In the genomic region with DNA sequence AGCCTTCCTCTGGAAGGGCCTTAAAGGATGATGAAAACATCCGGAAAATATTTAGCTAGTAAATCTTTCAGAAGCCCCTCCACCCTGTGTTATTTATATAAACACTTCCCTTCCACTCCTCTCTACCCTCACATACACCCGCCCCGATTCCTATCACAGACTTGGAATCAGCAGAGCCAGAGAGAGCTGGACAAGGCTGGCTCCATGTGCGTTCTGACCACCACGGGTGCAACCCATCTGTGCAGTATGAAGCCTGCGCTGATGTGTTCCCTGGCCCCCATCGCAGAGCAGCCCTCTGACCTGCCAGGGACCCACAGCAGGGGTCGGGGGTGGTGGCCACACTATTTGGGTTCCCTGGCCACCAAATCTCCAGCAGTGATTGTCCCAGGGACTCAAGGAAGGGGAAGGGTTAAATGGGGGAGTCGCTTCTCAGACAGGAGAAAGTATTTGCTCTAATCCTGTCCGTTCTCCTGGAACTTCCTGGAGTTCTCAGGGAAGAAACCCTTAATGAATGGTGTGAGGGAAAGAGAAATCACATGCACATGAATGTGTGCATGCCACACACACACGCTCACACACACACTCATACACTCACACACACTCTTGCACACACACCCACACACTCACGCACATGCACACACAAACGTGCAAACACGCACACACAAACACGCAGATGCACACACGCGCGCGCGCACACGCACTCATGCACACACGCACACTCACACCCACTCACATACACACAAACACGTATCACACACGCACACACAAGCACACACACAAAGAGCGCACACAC, we compare ENCODE assay signal across 12 cellular contexts.
DNase-seq lines count a peak whose midpoint lies in the region; TF ChIP-seq lines count a peak whose summit lies in the region.
"Had no signal": no experiment of that assay in that cellular context is flagged by ENCODE, and none has a peak within 500 bp of the region (broad histone marks: within the 10 kb centered on the region; RNA-seq: fewer than 3 reads in every experiment).

No MANE protein-coding gene starts in this region.

- H2BK120ac ChIP-seq in H9 (ENCODE audit: low read depth, low read length, poor library complexity, severe bottlenecking): no peak overlapping the region
- H2BK120ac ChIP-seq in mesendoderm (ENCODE audit: low read depth, low read length): no peak overlapping the region

- H3K27ac Mint-ChIP-seq in H9: peak overlapping the region; percentile 4 to 79 (median 41)
- H3K27ac Mint-ChIP-seq in chondrocyte (ENCODE audit: unreplicated experiment): peak overlapping the region; percentile 17
- no peak overlapping the region for H3K27ac Mint-ChIP-seq in Calu3 (ENCODE audit: unreplicated experiment)

- H3K23me2 ChIP-seq in H9 (ENCODE audit: insufficient read length, low read depth, low read length, poor library complexity, severe bottlenecking): no peaks in the 10 kb centered on the region

- no TSS peak for BruUV-seq in Calu3 (replicated peaks; lab: Mats Ljungman, UMichigan)

- H2BK12ac ChIP-seq in H9 (ENCODE audit: insufficient read length, low read depth, low read length): no peak overlapping the region

- no peak overlapping the region for H2AFZ ChIP-seq in H9 (ENCODE audit: low read length)

- H3K36me3 ChIP-seq in mesendoderm (ENCODE audit: control insufficient read depth, insufficient read depth, low read length): no peaks in the 10 kb centered on the region
- no peaks in the 10 kb centered on the region for H3K36me3 ChIP-seq in stomach smooth muscle (ENCODE audit: control insufficient read depth in 2 of 2, insufficient read depth in 2 of 2, low read length in 2 of 2)

- H2BK15ac ChIP-seq in H9 (ENCODE audit: low read depth, low read length): no peak overlapping the region
- H2BK15ac ChIP-seq in mesendoderm (replicated peaks; ENCODE audit: low read depth): no peak overlapping the region

- H3K56ac ChIP-seq in H9 (ENCODE audit: insufficient read length, low read depth, low read length) (no peak overlapping the region), mesendoderm (ENCODE audit: low read length) (peak overlapping the region; percentile 91)

- H3K79me1 ChIP-seq in H9 (ENCODE audit: insufficient read depth, low read depth, low read length, poor library complexity, severe bottlenecking) (no peaks in the 10 kb centered on the region), mesendoderm (ENCODE audit: low read length) (peaks cover 4% of the 10 kb centered on the region)

- H3K9ac ChIP-seq in H9 (ENCODE audit: extremely low read depth, insufficient read length, low read length) (no peak overlapping the region), mesendoderm (ENCODE audit: low read length) (peak overlapping the region; percentile 35), stomach smooth muscle (ENCODE audit: low read length in 2 of 2) (no peak overlapping the region)

- H3K79me2 ChIP-seq in H9 (ENCODE audit: insufficient read depth, low read length) (no peaks in the 10 kb centered on the region), mesendoderm (ENCODE audit: control insufficient read depth, insufficient read depth, low read length) (no peaks in the 10 kb centered on the region)

- H3K9me3 ChIP-seq in H9 (ENCODE audit: control insufficient read depth, low read depth, low read length): no peaks in the 10 kb centered on the region
- no peaks in the 10 kb centered on the region for H3K9me3 ChIP-seq in stomach smooth muscle (ENCODE audit: control insufficient read depth in 2 of 2, low read length in 2 of 2)

- no CpG with 5 or more reads among the region's 25 CpGs for WGBS in H9 (ENCODE audit: extremely low coverage, insufficient read length, low lambda C conversion rate)
- 100% methylated on average over 1 of the region's 25 CpGs for WGBS in mesendoderm (ENCODE audit: extremely low coverage, insufficient coverage, low lambda C conversion rate)

- H3K27me3 Mint-ChIP-seq in H9 (ENCODE audit: low read depth) (no peaks in the 10 kb centered on the region), chondrocyte (ENCODE audit: low read depth) (no peaks in the 10 kb centered on the region), Calu3 (ENCODE audit: unreplicated experiment) (no peaks in the 10 kb centered on the region)

- H3K27ac ChIP-seq in H9 (ENCODE audit: insufficient read length, low read depth, low read length) (no peak overlapping the region), mesendoderm (ENCODE audit: low read depth, low read length) (peak overlapping the region; percentile 3), stomach smooth muscle (ENCODE audit: low read length) (peak overlapping the region; percentile 60)

- H3K23ac ChIP-seq in H9 (ENCODE audit: insufficient read length, low read depth, low read length) (no peak overlapping the region), mesendoderm (ENCODE audit: low read length) (peak overlapping the region; percentile 95)

- H2BK20ac ChIP-seq in H9 (ENCODE audit: low read depth, low read length, poor library complexity, severe bottlenecking): no peak overlapping the region

- H2AK5ac ChIP-seq in H9 (ENCODE audit: insufficient read length, low read length) (no peak overlapping the region), mesendoderm (ENCODE audit: low read length) (peak overlapping the region; percentile 99)

- H3K4me3 ChIP-seq in mesendoderm (ENCODE audit: low read length) (no peak overlapping the region), stomach smooth muscle (ENCODE audit: low read length in 2 of 2) (peak overlapping the region in 1 of 2 donors; percentile 35)

- no peaks in the 10 kb centered on the region for H3K36me3 Mint-ChIP-seq in H9 (ENCODE audit: insufficient read depth in 1 of 3, low read depth in 3 of 3)
- no peaks in the 10 kb centered on the region for H3K36me3 Mint-ChIP-seq in chondrocyte (ENCODE audit: low read depth)
- H3K36me3 Mint-ChIP-seq in Calu3 (ENCODE audit: insufficient read depth, unreplicated experiment): peaks cover 4% of the 10 kb centered on the region

- H3K4me1 Mint-ChIP-seq in H9: peaks cover 32 to 37% of the 10 kb centered on the region in 2 experiments
- peaks cover 32% of the 10 kb centered on the region for H3K4me1 Mint-ChIP-seq in chondrocyte (ENCODE audit: low read depth)
- H3K4me1 Mint-ChIP-seq in Calu3 (ENCODE audit: low read depth, unreplicated experiment): no peaks in the 10 kb centered on the region

- H3K4ac ChIP-seq in H9 (ENCODE audit: low read depth, low read length) (no peak overlapping the region), mesendoderm (ENCODE audit: low read depth, low read length) (no peak overlapping the region)

- H3K9me3 Mint-ChIP-seq in H9 (no peaks in the 10 kb centered on the region), chondrocyte (ENCODE audit: low read depth) (peaks cover 3% of the 10 kb centered on the region), Calu3 (ENCODE audit: low read depth, unreplicated experiment) (peaks cover 5% of the 10 kb centered on the region)

- TF ChIP-seq CTCF in H9 (conservative IDR thresholded peaks at IDR 0.05): no peak
- TF ChIP-seq CTCF in chondrocyte (IDR thresholded peaks at IDR 0.05): no peak
- no peak for TF ChIP-seq CTCF in Calu3 (IDR thresholded peaks at IDR 0.05; ENCODE audit: unreplicated experiment)

- intact Hi-C loops in Calu3 (cut with micrococcal nuclease; ENCODE audit: unreplicated experiment): no loop called here

- H3K4me2 ChIP-seq in H9 (ENCODE audit: insufficient read depth, insufficient read length, low read length) (no peak overlapping the region), mesendoderm (ENCODE audit: low read length) (no peak overlapping the region)

- no peak overlapping the region for H4K91ac ChIP-seq in H9 (ENCODE audit: insufficient read length, low read depth, low read length)

- H3K4me3 Mint-ChIP-seq in H9 (0 out of 5 replicates have a peak overlapping the region, but pooled peaks of 1 of the 2 experiments have one; percentile 2), chondrocyte (ENCODE audit: unreplicated experiment) (no peak overlapping the region), Calu3 (ENCODE audit: low read depth, unreplicated experiment) (no peak overlapping the region)

- H3T11ph ChIP-seq in H9 (ENCODE audit: low read length): no peak overlapping the region

- peaks cover 2% of the 10 kb centered on the region for H4K20me1 ChIP-seq in H9 (ENCODE audit: control insufficient read depth, insufficient read depth, insufficient read length)

- H2BK5ac ChIP-seq in H9 (ENCODE audit: insufficient read length, low read length): no peak overlapping the region
- H2BK5ac ChIP-seq in mesendoderm (ENCODE audit: low read length): peak overlapping the region; percentile 95

- CTCF ChIA-PET in Calu3 (lab: Charles Lee): no interaction called here

- DNase-seq in H9 (no peak), chondrocyte (ENCODE audit: low spot score) (no peak), mesendoderm (peak; percentile 75), COLO668 (lab: John Stamatoyannopoulos, UW; ENCODE audit: unreplicated experiment) (no peak), amygdala (lab: John Stamatoyannopoulos, UW) (no peak), Calu3 (no peak), T-helper 9 cell (no peak)
- DNase-seq: activated CD8-positive, alpha-beta memory T cell treated with anti-CD3 and anti-CD28 coated beads for 24 hours; activated naive CD4-positive, alpha-beta T cell treated with anti-CD3 and anti-CD28 coated beads, Interleukin-2, amount 50 U/mL, for 16 hours; NCI-H1105; NCI-H510A had no signal

- H3K27me3 ChIP-seq in H9 (ENCODE audit: insufficient read depth, low read length) (no peaks in the 10 kb centered on the region), mesendoderm (ENCODE audit: insufficient read depth, low read length, poor library complexity) (no peaks in the 10 kb centered on the region), stomach smooth muscle (ENCODE audit: control insufficient read depth in 1 of 2, insufficient read depth in 2 of 2, low read length in 2 of 2) (no peaks in the 10 kb centered on the region)

- H3K4me1 ChIP-seq in H9 (ENCODE audit: insufficient read depth, low read length): peaks cover 3% of the 10 kb centered on the region; the same call in 1 of the 2 replicates
- peaks cover 9% of the 10 kb centered on the region for H3K4me1 ChIP-seq in mesendoderm (ENCODE audit: control insufficient read depth, low read depth, low read length)
- peaks cover 43% of the 10 kb centered on the region for H3K4me1 ChIP-seq in stomach smooth muscle (ENCODE audit: control insufficient read depth, insufficient read depth, low read length)

- no peak overlapping the region for H4K5ac ChIP-seq in H9 (ENCODE audit: insufficient read length, low read depth, low read length)
- no peak overlapping the region for H4K5ac ChIP-seq in mesendoderm (ENCODE audit: low read length)

- H4K8ac ChIP-seq in H9 (replicated peaks; ENCODE audit: insufficient read length, low read depth, low read length): no peak overlapping the region
- no peak overlapping the region for H4K8ac ChIP-seq in mesendoderm (ENCODE audit: low read depth, low read length)

- H3K14ac ChIP-seq in H9 (ENCODE audit: insufficient read depth, low read length): no peak overlapping the region

- H3K18ac ChIP-seq in H9 (ENCODE audit: insufficient read length, low read depth, low read length): peak overlapping the region; percentile 8
- peak overlapping the region; percentile 33 for H3K18ac ChIP-seq in mesendoderm (ENCODE audit: low read length)
